In genomic region chr11:19907839-19908238, GRCh38 we compare ENCODE assay signal across 15 cellular contexts.
A peak's percentile ranks its signal among the peaks of the same experiment; 100 is the strongest.
DNase-seq lines count a peak whose midpoint lies in the region; ATAC-seq, FAIRE-seq and TF ChIP-seq lines count a peak whose summit lies in the region.
"Had no signal": no experiment of that assay in that cellular context is flagged by ENCODE, and none has a peak within 500 bp of the region (broad histone marks: within the 10 kb centered on the region; RNA-seq: fewer than 3 reads in every experiment).

No MANE protein-coding gene starts in this region.

- H3K9me3 ChIP-seq in SK-N-SH: no peaks in the 10 kb centered on the region
- no peaks in the 10 kb centered on the region for H3K9me3 ChIP-seq in pancreas
- no peaks in the 10 kb centered on the region for H3K9me3 ChIP-seq in aorta (ENCODE audit: control insufficient read depth, low read length)

- H3K9me2 ChIP-seq in SK-N-SH: no peaks in the 10 kb centered on the region

- no peak overlapping the region for H2AFZ ChIP-seq in SK-N-SH (ENCODE audit: low read depth)

- H3K4me3 ChIP-seq in SK-N-SH (ENCODE audit: low read depth in 2 of 2, low read length in 1 of 2): no peak overlapping the region
- H3K4me3 ChIP-seq in pancreas: no peak overlapping the region
- no peak overlapping the region for H3K4me3 ChIP-seq in aorta (ENCODE audit: low read length in 2 of 2)

- H3K27me3 ChIP-seq in SK-N-SH (ENCODE audit: insufficient read depth) (no peaks in the 10 kb centered on the region), pancreas (no peaks in the 10 kb centered on the region), aorta (ENCODE audit: control insufficient read depth in 1 of 2, insufficient read depth in 2 of 2, low read length in 1 of 2) (no peaks in the 10 kb centered on the region)

- H3K9ac ChIP-seq in SK-N-SH: no peak overlapping the region

- no peak overlapping the region for H3K4me2 ChIP-seq in SK-N-SH

- POLR2A ChIA-PET in SK-N-SH (lab: Yijun Ruan, JAX): no interaction called here

- no peaks in the 10 kb centered on the region; the same call in 1 of the 2 replicates for H4K20me1 ChIP-seq in SK-N-SH (ENCODE audit: insufficient read depth)

- TF ChIP-seq CTCF in SK-N-SH (IDR thresholded peaks at IDR 0.05): no peak
- no peak for TF ChIP-seq CTCF in pancreas (IDR thresholded peaks at IDR 0.05)
- no peak for TF ChIP-seq CTCF in D721Med (IDR thresholded peaks at IDR 0.05; ENCODE audit: insufficient read depth, missing control alignments)

- H3K27ac ChIP-seq in SK-N-SH (ENCODE audit: low read depth in 2 of 2, low read length in 1 of 2): peak overlapping the region; percentile 6 to 23; a peak in 3 of 4 replicates
- H3K27ac ChIP-seq in pancreas: peak overlapping the region in 2 of 4 donors; percentile 4 to 24
- peak overlapping the region; percentile 57 to 65 for H3K27ac ChIP-seq in aorta (ENCODE audit: low read depth in 1 of 2, low read length in 2 of 2)
- H3K27ac ChIP-seq: 22Rv1 had no signal

- ATAC-seq in SK-N-SH treated with all-trans-retinoic acid at 6 μM for 48 hours: no peak
- peak; percentile 49 to 64 (median 52) for ATAC-seq in pancreas
- no peak for ATAC-seq in aorta (ENCODE audit: low FRiP score)

- H3F3A ChIP-seq in SK-N-SH (replicated peaks; ENCODE audit: insufficient read depth): peaks cover 23% of the 10 kb centered on the region

- no peak for FAIRE-seq in pancreas (lab: Jason Lieb, UNC)
- no peak for FAIRE-seq in D721Med (lab: Jason Lieb, UNC)
- FAIRE-seq: GM12892 had no signal

- CTCF ChIA-PET in SK-N-SH (lab: Yijun Ruan, JAX): interaction anchor here (0.9 to 9.4 kb wide), 2 partner anchors 166 to 347 kb away, joined by 3 to 131 read pairs; no protein-coding TSS in a partner anchor

- no peak for TF ChIP-seq RAD21 in SK-N-SH (IDR thresholded peaks at IDR 0.05; ENCODE audit: low read length)

- WGBS in SK-N-SH (ENCODE audit: low lambda C conversion rate): 93% methylated on average over 3 of the region's 4 CpGs
- 19 to 25% methylated on average over 4 of the region's 4 CpGs for WGBS in pancreas, 2 donors
- WGBS in aorta, 2 donors: 17 to 18% methylated on average over 4 of the region's 4 CpGs

- peaks cover 33 to 45% of the 10 kb centered on the region in 2 experiments for H3K36me3 ChIP-seq in SK-N-SH (replicated peaks in 1 of 2; ENCODE audit: control insufficient read depth in 1 of 2, insufficient read depth in 2 of 2, low read length in 1 of 2)
- no peaks in the 10 kb centered on the region for H3K36me3 ChIP-seq in pancreas
- peaks cover 0 to 6% of the 10 kb centered on the region in 2 donors for H3K36me3 ChIP-seq in aorta (ENCODE audit: control insufficient read depth in 1 of 2, insufficient read depth in 2 of 2, low read length in 1 of 2)

- intact Hi-C loops in pancreas (cut with DNase I) (loop anchor here in 1 of 3 donors (10.0 kb wide), 1 partner anchor 163 kb away; no protein-coding TSS in a partner anchor), aorta (cut with DNase I) (loop anchor here (5.0 to 10.0 kb wide), 3 partner anchors 44 to 224 kb away; no protein-coding TSS in a partner anchor)

- peaks cover 84% of the 10 kb centered on the region for H3K79me2 ChIP-seq in SK-N-SH (ENCODE audit: insufficient read depth)

- DNase-seq in SK-N-SH: no peak
- DNase-seq in astrocyte of the hippocampus (ENCODE audit: low read depth, low spot score): peak; percentile 33
- DNase-seq in pancreas: peak in 4 of 6 donors; percentile 25 to 53 (median 34)
- no peak for DNase-seq in aorta
- DNase-seq in NCI-H1417 treated with DMSO at 0.1 percent for 48 hours (lab: John Stamatoyannopoulos, UW): no peak
- no peak for DNase-seq in D721Med (ENCODE audit: insufficient read length, low spot score)
- DNase-seq in A172 (ENCODE audit: low spot score): no peak
- DNase-seq: C1 segment of cervical spinal cord; CD4-positive, alpha-beta T cell; DND-41; GDM1; HCEC 1CT had no signal

- no peak for TF ChIP-seq EP300 in SK-N-SH (IDR thresholded peaks at IDR 0.05; ENCODE audit: borderline replicate concordance in 1 of 2, low read depth in 1 of 2, low read length in 1 of 2)

- H3K4me1 ChIP-seq in SK-N-SH (ENCODE audit: control insufficient read depth in 1 of 2, insufficient read depth in 2 of 2, low read depth in 1 of 2, low read length in 1 of 2) (peaks cover 9 to 22% of the 10 kb centered on the region in 2 experiments; a peak in 3 of 4 replicates), pancreas (peaks cover 0 to 27% (median 16%) of the 10 kb centered on the region in 3 donors), aorta (ENCODE audit: control insufficient read depth in 1 of 2, insufficient read depth in 2 of 2, low read length in 2 of 2) (peaks cover 4 to 8% of the 10 kb centered on the region in 2 donors)

TF ChIP-seq in SK-N-SH, 30 proteins besides CTCF, POLR2A, EP300 and RAD21:
- TF ChIP-seq TAF1 (IDR thresholded peaks at IDR 0.05; ENCODE audit: borderline replicate concordance, low read depth, low read length): no peak
- no peak for TF ChIP-seq NRF1 (IDR thresholded peaks at IDR 0.05; ENCODE audit: low read depth, low read length)
- no peak for TF ChIP-seq PBX3 (IDR thresholded peaks at IDR 0.05)
- TF ChIP-seq RXRA (IDR thresholded peaks at IDR 0.05; ENCODE audit: borderline replicate concordance, low read depth): no peak

TF ChIP-seq in SK-N-SH treated with all-trans-retinoic acid at 6 μM for 48 hours, 23 proteins besides CTCF, POLR2A, EP300 and RAD21 (continues in another document):
- TF ChIP-seq ISL1 (CRISPR knock-in tag; IDR thresholded peaks at IDR 0.05) (no peak), TSHZ2 (CRISPR knock-in tag; IDR thresholded peaks at IDR 0.05) (no peak), PPARA (CRISPR knock-in tag; IDR thresholded peaks at IDR 0.05; ENCODE audit: borderline replicate concordance) (no peak), TCF4 (CRISPR knock-in tag; IDR thresholded peaks at IDR 0.05; ENCODE audit: borderline replicate concordance) (no peak), CSDC2 (CRISPR knock-in tag; IDR thresholded peaks at IDR 0.05) (no peak), RARB (CRISPR knock-in tag; IDR thresholded peaks at IDR 0.05) (no peak), OSR1 (CRISPR knock-in tag; IDR thresholded peaks at IDR 0.05) (no peak), PATZ1 (CRISPR knock-in tag; IDR thresholded peaks at IDR 0.05; ENCODE audit: borderline replicate concordance) (no peak), BACH2 (CRISPR knock-in tag; IDR thresholded peaks at IDR 0.05; ENCODE audit: borderline replicate concordance) (no peak), CSRNP3 (CRISPR knock-in tag; IDR thresholded peaks at IDR 0.05) (no peak)

Comparison
In these comparisons a context has a peak if more than half of its experiments do, and no peak if none do; other contexts are left out.
1. DNase-seq: peak in astrocyte of the hippocampus (single experiment) and pancreas (4 of 6); none in SK-N-SH (single experiment), aorta (0 of 2), NCI-H1417 treated with DMSO at 0.1 percent for 48 hours (single experiment), D721Med (single experiment) and A172 (single experiment).
2. ATAC-seq: peak in pancreas (4 of 4); none in SK-N-SH treated with all-trans-retinoic acid at 6 μM for 48 hours (single experiment) and aorta (single experiment).